31 cellular contexts compared by ENCODE assay signal in genomic region chr5:176172246-176172645, GRCh38.
"Had no signal": no experiment of that assay in that cellular context is flagged by ENCODE, and none has a peak within 500 bp of the region (broad histone marks: within the 10 kb centered on the region; RNA-seq: fewer than 3 reads in every experiment).

No MANE protein-coding gene starts in this region.

- H3K27ac Mint-ChIP-seq: activated CD4-positive, alpha-beta memory T cell treated with anti-CD3 and anti-CD28 coated beads for 36 hours; activated CD4-positive, alpha-beta T cell treated with anti-CD3 and anti-CD28 coated beads for 36 hours; activated CD4-positive, alpha-beta T cell treated with anti-CD3 and anti-CD28 coated beads, Interleukin-2, amount 10 ng/mL, durations not matched to agents 24 days and 14 days; activated CD8-positive, alpha-beta memory T cell treated with anti-CD3 and anti-CD28 coated beads, Interleukin-2, amount 10 ng/mL, durations not matched to agents 7 days and 5 days; activated naive CD4-positive, alpha-beta T cell treated with anti-CD3 and anti-CD28 coated beads for 36 hours; activated naive CD4-positive, alpha-beta T cell treated with anti-CD3 and anti-CD28 coated beads, Interleukin-2, amount 50 U/mL, for 24 hours; activated naive CD8-positive, alpha-beta T cell treated with anti-CD3 and anti-CD28 coated beads for 36 hours; activated naive CD8-positive, alpha-beta T cell treated with anti-CD3 and anti-CD28 coated beads, Interleukin-2, amount 50 U/mL, for 24 hours; activated T-helper 1 cell treated with anti-CD3 and anti-CD28 coated beads, Interleukin-12 subunit alpha, Interleukin-12 subunit beta, Interleukin-2, Interleukin-4 antibody, amounts not matched to agents 30 ng/mL and 10 ng/mL and 1 ng/mL, durations not matched to agents 14 hours and 24 hours and 36 hours; activated T-helper 2 cell treated with anti-CD3 and anti-CD28 coated beads, Interferon-gamma antibody, Interleukin-2, Interleukin-4, amounts not matched to agents 10 μg/mL and 5 μg/mL and 100 μg/mL, durations not matched to agents 14 hours and 24 hours and 36 hours; brain had no signal

- FAIRE-seq: frontal cortex had no signal

- H3K27ac ChIP-seq: adrenal gland, breast epithelium, cardiac muscle cell, colonic mucosa had no signal

- H3K36me3 ChIP-seq: adrenal gland, breast epithelium, cardiac muscle cell, colonic mucosa had no signal

- DNase-seq: activated CD4-positive, alpha-beta memory T cell treated with anti-CD3 and anti-CD28 coated beads for 36 hours; activated CD4-positive, alpha-beta T cell treated with anti-CD3 and anti-CD28 coated beads for 36 hours; activated CD4-positive, alpha-beta T cell treated with anti-CD3 and anti-CD28 coated beads, Interleukin-2, amount 10 ng/mL, durations not matched to agents 24 days and 14 days; activated CD4-positive, CD25-positive, alpha-beta regulatory T cell; activated CD4-positive, CD25-positive, alpha-beta regulatory T cell treated with anti-CD3 and anti-CD28 coated beads, Interleukin-2, amount 50 U/mL, for 72 hours; activated CD8-positive, alpha-beta memory T cell treated with anti-CD3 and anti-CD28 coated beads, Interleukin-2, amount 50 U/mL, for 4 hours; activated effector memory CD4-positive, alpha-beta T cell treated with anti-CD3 and anti-CD28 coated beads, Interleukin-2, amount 50 U/mL, for 16 hours; activated naive CD4-positive, alpha-beta T cell treated with anti-CD3 and anti-CD28 coated beads for 36 hours; activated naive CD8-positive, alpha-beta T cell treated with anti-CD3 and anti-CD28 coated beads for 36 hours; activated naive CD8-positive, alpha-beta T cell treated with anti-CD3 and anti-CD28 coated beads, Interleukin-2, amount 50 U/mL, for 24 hours; activated T-cell treated with anti-CD3 and anti-CD28 coated beads, Interleukin-2, amount 50 U/mL, for 1 hour; activated T-cell treated with anti-CD3 and anti-CD28 coated beads, Interleukin-2, amount 50 U/mL, for 48 hours; adrenal gland; amygdala; aorta; central memory CD4-positive, alpha-beta T cell; cerebellar nuclear complex; colonic mucosa; effector CD8-positive, alpha-beta T cell; foreskin fibroblast; head of caudate nucleus; T-helper 2 cell had no signal

- H3K27me3 ChIP-seq: adrenal gland, cardiac muscle cell, colonic mucosa had no signal

- H3K4me3 ChIP-seq: adrenal gland, breast epithelium, cardiac muscle cell, colonic mucosa had no signal

- H3K9me3 Mint-ChIP-seq: activated CD4-positive, alpha-beta memory T cell treated with anti-CD3 and anti-CD28 coated beads for 36 hours; activated CD4-positive, alpha-beta T cell treated with anti-CD3 and anti-CD28 coated beads, Interleukin-2, amount 10 ng/mL, durations not matched to agents 24 days and 14 days; activated naive CD4-positive, alpha-beta T cell treated with anti-CD3 and anti-CD28 coated beads for 36 hours; activated naive CD4-positive, alpha-beta T cell treated with anti-CD3 and anti-CD28 coated beads, Interleukin-2, amount 50 U/mL, for 24 hours; activated naive CD8-positive, alpha-beta T cell treated with anti-CD3 and anti-CD28 coated beads for 36 hours; activated naive CD8-positive, alpha-beta T cell treated with anti-CD3 and anti-CD28 coated beads, Interleukin-2, amount 50 U/mL, for 24 hours; activated T-helper 1 cell treated with anti-CD3 and anti-CD28 coated beads, Interleukin-12 subunit alpha, Interleukin-12 subunit beta, Interleukin-2, Interleukin-4 antibody, amounts not matched to agents 30 ng/mL and 10 ng/mL and 1 ng/mL, durations not matched to agents 14 hours and 24 hours and 36 hours; activated T-helper 2 cell treated with anti-CD3 and anti-CD28 coated beads, Interferon-gamma antibody, Interleukin-2, Interleukin-4, amounts not matched to agents 10 μg/mL and 5 μg/mL and 100 μg/mL, durations not matched to agents 14 hours and 24 hours and 36 hours; brain had no signal

- ATAC-seq: activated CD4-positive, alpha-beta T cell treated with anti-CD3 and anti-CD28 coated beads for 36 hours; activated CD8-positive, alpha-beta memory T cell treated with anti-CD3 and anti-CD28 coated beads, Interleukin-2, amount 10 ng/mL, durations not matched to agents 7 days and 5 days; activated naive CD8-positive, alpha-beta T cell treated with anti-CD3 and anti-CD28 coated beads, Interleukin-2, amount 50 U/mL, for 24 hours; esophagus mucosa had no signal

- H3K4me1 ChIP-seq: adrenal gland, breast epithelium, colonic mucosa had no signal

- H3K36me3 Mint-ChIP-seq: activated CD4-positive, alpha-beta memory T cell treated with anti-CD3 and anti-CD28 coated beads for 36 hours; activated CD8-positive, alpha-beta memory T cell treated with anti-CD3 and anti-CD28 coated beads, Interleukin-2, amount 10 ng/mL, durations not matched to agents 7 days and 5 days; activated naive CD4-positive, alpha-beta T cell treated with anti-CD3 and anti-CD28 coated beads, Interleukin-2, amount 50 U/mL, for 24 hours; activated naive CD8-positive, alpha-beta T cell treated with anti-CD3 and anti-CD28 coated beads for 36 hours; brain had no signal

- H3K4me1 Mint-ChIP-seq: activated CD4-positive, alpha-beta T cell treated with anti-CD3 and anti-CD28 coated beads for 36 hours; activated CD4-positive, alpha-beta T cell treated with anti-CD3 and anti-CD28 coated beads, Interleukin-2, amount 10 ng/mL, durations not matched to agents 24 days and 14 days; activated CD8-positive, alpha-beta memory T cell treated with anti-CD3 and anti-CD28 coated beads, Interleukin-2, amount 10 ng/mL, durations not matched to agents 7 days and 5 days; activated naive CD4-positive, alpha-beta T cell treated with anti-CD3 and anti-CD28 coated beads, Interleukin-2, amount 50 U/mL, for 24 hours; activated naive CD8-positive, alpha-beta T cell treated with anti-CD3 and anti-CD28 coated beads for 36 hours; activated naive CD8-positive, alpha-beta T cell treated with anti-CD3 and anti-CD28 coated beads, Interleukin-2, amount 50 U/mL, for 24 hours had no signal

- H3K9me3 ChIP-seq: adrenal gland, breast epithelium, colonic mucosa had no signal

- H3K4me3 Mint-ChIP-seq: activated CD4-positive, alpha-beta memory T cell treated with anti-CD3 and anti-CD28 coated beads for 36 hours; activated CD4-positive, alpha-beta T cell treated with anti-CD3 and anti-CD28 coated beads for 36 hours; activated CD4-positive, alpha-beta T cell treated with anti-CD3 and anti-CD28 coated beads, Interleukin-2, amount 10 ng/mL, durations not matched to agents 24 days and 14 days; activated CD8-positive, alpha-beta memory T cell treated with anti-CD3 and anti-CD28 coated beads, Interleukin-2, amount 10 ng/mL, durations not matched to agents 7 days and 5 days; activated naive CD4-positive, alpha-beta T cell treated with anti-CD3 and anti-CD28 coated beads for 36 hours; activated naive CD4-positive, alpha-beta T cell treated with anti-CD3 and anti-CD28 coated beads, Interleukin-2, amount 50 U/mL, for 24 hours; activated naive CD8-positive, alpha-beta T cell treated with anti-CD3 and anti-CD28 coated beads for 36 hours; activated naive CD8-positive, alpha-beta T cell treated with anti-CD3 and anti-CD28 coated beads, Interleukin-2, amount 50 U/mL, for 24 hours; activated T-helper 1 cell treated with anti-CD3 and anti-CD28 coated beads, Interleukin-12 subunit alpha, Interleukin-12 subunit beta, Interleukin-2, Interleukin-4 antibody, amounts not matched to agents 30 ng/mL and 10 ng/mL and 1 ng/mL, durations not matched to agents 14 hours and 24 hours and 36 hours; brain had no signal
